1 cellular context compared by ENCODE assay signal in genomic region chr19:33510728-33511255, GRCh38.
TF ChIP-seq lines count a peak whose summit lies in the region.

No MANE protein-coding gene starts in this region.

TF ChIP-seq in IMR-90, 13 proteins besides CTCF, POLR2A, EP300 and RAD21 (continued from another document):
- TF ChIP-seq USF2 (IDR thresholded peaks at IDR 0.05; ENCODE audit: low read depth, low read length) (no peak), RCOR1 (IDR thresholded peaks at IDR 0.05; ENCODE audit: insufficient replicate concordance, low read length) (no peak)
